Comparison of ENCODE assay signal across 1 cellular context in genomic region chr6:135154125-135154524, GRCh38. TPM values are rescaled to one million over a fixed set of nuclear protein-coding genes. Genes with fewer than 3 reads are reported as not detected.
"Had no signal": no experiment of that assay in that cellular context is flagged by ENCODE, and none has a peak within 500 bp of the region (broad histone marks: within the 10 kb centered on the region; RNA-seq: fewer than 3 reads in every experiment).

No MANE protein-coding gene starts in this region.

RNA-seq across cellular contexts. Expression of gene MYB, which starts 27.0 kb away (rescaled TPM):
- total RNA-seq: lung microvascular endothelial cell had no signal
